ENCODE assay signal across 10 cellular contexts in the genomic region with DNA sequence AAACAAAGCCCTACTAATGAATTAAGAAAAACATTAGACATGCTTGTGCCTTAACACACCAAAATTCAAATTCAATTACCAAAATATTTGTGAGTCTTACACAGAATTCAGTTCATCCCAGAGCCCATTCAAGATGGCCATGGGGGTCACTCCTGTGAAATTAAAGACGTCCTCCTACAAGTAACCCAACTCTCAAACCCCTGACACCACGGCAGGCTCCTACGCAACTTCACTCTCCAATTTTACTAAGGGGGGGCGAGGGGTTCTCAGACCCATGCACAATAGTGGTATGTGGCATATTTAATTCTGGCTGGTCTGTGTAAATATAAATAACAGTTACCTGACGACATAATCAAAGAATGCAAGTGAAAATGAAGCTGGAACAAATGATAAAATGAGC. TPM values are rescaled to one million over a fixed set of nuclear protein-coding genes. Genes with fewer than 3 reads are reported as not detected.
DNase-seq lines count a peak whose midpoint lies in the region; ATAC-seq and TF ChIP-seq lines count a peak whose summit lies in the region.
"Had no signal": no experiment of that assay in that cellular context is flagged by ENCODE, and none has a peak within 500 bp of the region (broad histone marks: within the 10 kb centered on the region; RNA-seq: fewer than 3 reads in every experiment).

No MANE protein-coding gene starts in this region.

- no peak for TF ChIP-seq POLR2A in adrenal gland (IDR thresholded peaks at IDR 0.05)

- H3K4me3 ChIP-seq in adrenal gland (peak overlapping the region in 1 of 4 donors; percentile 95), kidney epithelial cell (ENCODE audit: low read depth, low read length) (peak overlapping the region; percentile 59)

- TF ChIP-seq CTCF in adrenal gland (IDR thresholded peaks at IDR 0.05) (no peak), kidney epithelial cell (IDR thresholded peaks at IDR 0.05; ENCODE audit: insufficient read depth, low read length, poor library complexity, severe bottlenecking) (no peak), type B pancreatic cell (conservative IDR thresholded peaks at IDR 0.05) (no peak)

- no peak for DNase-seq in activated naive CD4-positive, alpha-beta T cell treated with anti-CD3 and anti-CD28 coated beads, Interleukin-2, amount 10 ng/mL, durations not matched to agents 7 days and 5 days
- DNase-seq in activated naive CD4-positive, alpha-beta T cell (lab: John Stamatoyannopoulos, UW), result no peak
- DNase-seq in adrenal gland (no peak), kidney epithelial cell (ENCODE audit: low read depth) (no peak), type B pancreatic cell (ENCODE audit: extremely low spot score, unreplicated experiment) (no peak), ACHN (no peak), ecto neural progenitor cell (ENCODE audit: low spot score) (no peak)
- DNase-seq: activated CD4-positive, alpha-beta T cell treated with anti-CD3 and anti-CD28 coated beads for 48 hours; NCI-H1930 had no signal

- no peak overlapping the region for H3K27ac Mint-ChIP-seq in activated naive CD4-positive, alpha-beta T cell treated with anti-CD3 and anti-CD28 coated beads, Interleukin-2, amount 10 ng/mL, durations not matched to agents 7 days and 5 days
- H3K27ac Mint-ChIP-seq in type B pancreatic cell, result peak overlapping the region; percentile 95

- peaks cover 62% of the 10 kb centered on the region for H3K27me3 Mint-ChIP-seq in activated naive CD4-positive, alpha-beta T cell treated with anti-CD3 and anti-CD28 coated beads, Interleukin-2, amount 10 ng/mL, durations not matched to agents 7 days and 5 days
- no peaks in the 10 kb centered on the region for H3K27me3 Mint-ChIP-seq in type B pancreatic cell

- CTCF ChIA-PET in activated naive CD4-positive, alpha-beta T cell treated with anti-CD3 and anti-CD28 coated beads, Interleukin-2, amount 10 ng/mL, durations not matched to agents 7 days and 5 days (lab: Charles Lee), result no interaction called here

- no peak for ATAC-seq in GM21619 (IDR thresholded peaks at IDR 0.05; ENCODE audit: unreplicated experiment)

- no peaks in the 10 kb centered on the region for H3K9me3 ChIP-seq in adrenal gland (replicated peaks in 1 of 3)

- peaks cover 35% of the 10 kb centered on the region for H3K4me1 Mint-ChIP-seq in activated naive CD4-positive, alpha-beta T cell treated with anti-CD3 and anti-CD28 coated beads, Interleukin-2, amount 10 ng/mL, durations not matched to agents 7 days and 5 days
- H3K4me1 Mint-ChIP-seq in type B pancreatic cell (ENCODE audit: unreplicated experiment), result peaks cover 51% of the 10 kb centered on the region

- intact Hi-C loops in adrenal gland (cut with DNase I), result no loop called here

- WGBS in adrenal gland, 4 donors, result 54 to 60% (median 58%) methylated on average over 5 of the region's 5 CpGs

- peak overlapping the region in 4 of 5 donors; percentile 45 to 95 (median 90) for H3K27ac ChIP-seq in adrenal gland

- H3K9me3 Mint-ChIP-seq in activated naive CD4-positive, alpha-beta T cell treated with anti-CD3 and anti-CD28 coated beads, Interleukin-2, amount 10 ng/mL, durations not matched to agents 7 days and 5 days, result no peaks in the 10 kb centered on the region
- no peaks in the 10 kb centered on the region for H3K9me3 Mint-ChIP-seq in type B pancreatic cell

- peaks cover 2% of the 10 kb centered on the region for H3K36me3 Mint-ChIP-seq in activated naive CD4-positive, alpha-beta T cell treated with anti-CD3 and anti-CD28 coated beads, Interleukin-2, amount 10 ng/mL, durations not matched to agents 7 days and 5 days
- no peaks in the 10 kb centered on the region for H3K36me3 Mint-ChIP-seq in type B pancreatic cell

- H3K27me3 ChIP-seq in adrenal gland, result no peaks in the 10 kb centered on the region
- H3K27me3 ChIP-seq in kidney epithelial cell (ENCODE audit: control insufficient read depth, insufficient read depth, low read length), result no peaks in the 10 kb centered on the region

- H3K4me1 ChIP-seq in adrenal gland (replicated peaks in 1 of 2), result peaks cover 9 to 37% of the 10 kb centered on the region in 2 donors

- peak overlapping the region; percentile 81 for H3K4me3 Mint-ChIP-seq in activated naive CD4-positive, alpha-beta T cell treated with anti-CD3 and anti-CD28 coated beads, Interleukin-2, amount 10 ng/mL, durations not matched to agents 7 days and 5 days
- peak overlapping the region; percentile 96 for H3K4me3 Mint-ChIP-seq in type B pancreatic cell

- H3K36me3 ChIP-seq in adrenal gland (replicated peaks in 1 of 2) (no peaks in the 10 kb centered on the region), kidney epithelial cell (ENCODE audit: control insufficient read depth, insufficient read depth, low read length) (no peaks in the 10 kb centered on the region)

- in situ Hi-C loops in ACHN (cut with HindIII; ENCODE audit: low pct_ligation_motif_present, low pct_unique_long_range_greater_than_20kb, low sequenced_read_pairs), result no loop called here

RNA-seq across cellular contexts. Expression of a gene that starts 5.0 kb away (rescaled TPM):
- total RNA-seq in adrenal gland, result 10 to 100 TPM; 23.8 to 60.1 (median 36.2) TPM
- 10 to 100 TPM in 2 of 3 donors, 1 to 10 TPM in 1; 8.6 to 18.0 (median 15.0) TPM for polyA plus RNA-seq in adrenal gland
- 48.2 and 56.1 TPM in 2 replicates for total RNA-seq in kidney epithelial cell
- 34.1 and 71.2 TPM in 2 replicates for total RNA-seq in type B pancreatic cell (ENCODE audit: low replicate concordance)
